Comparison of ENCODE assay signal across 8 cellular contexts in genomic region chrX:153469811-153470410, GRCh38. TPM values are rescaled to one million over a fixed set of nuclear protein-coding genes. Genes with fewer than 3 reads are reported as not detected.
A peak's percentile ranks its signal among the peaks of the same experiment; 100 is the strongest.
DNase-seq lines count a peak whose midpoint lies in the region; ATAC-seq and TF ChIP-seq lines count a peak whose summit lies in the region.

No MANE protein-coding gene starts in this region.

- H3K36me3 Mint-ChIP-seq in dendritic cell treated with granulocyte-macrophage colony-stimulating factor and Interleukin-4, amounts not matched to agents 40 ng/mL and 50 ng/mL, for 4 days (ENCODE audit: low read depth), result peaks cover 38% of the 10 kb centered on the region

- peaks cover 39% of the 10 kb centered on the region for H3K27me3 ChIP-seq in BLaER1

- peak overlapping the region; percentile 79 for H3K27ac ChIP-seq in BLaER1
- peak overlapping the region; percentile 90 for H3K27ac ChIP-seq in RWPE1
- peak overlapping the region; percentile 17 for H3K27ac ChIP-seq in substantia nigra (ENCODE audit: low read depth, low read length, poor library complexity, severe bottlenecking)

- peaks cover 35% of the 10 kb centered on the region for H3K36me3 ChIP-seq in BLaER1

- no peaks in the 10 kb centered on the region for H3K9me3 ChIP-seq in BLaER1

- H3K9ac ChIP-seq in BLaER1, result peak overlapping the region; percentile 79

- POLR2A ChIA-PET in RWPE1 (lab: Yijun Ruan, JAX; ENCODE audit: low non-redundant PET), result no interaction called here

- H3K4me3 Mint-ChIP-seq in dendritic cell treated with granulocyte-macrophage colony-stimulating factor and Interleukin-4, amounts not matched to agents 40 ng/mL and 50 ng/mL, for 4 days, result peak overlapping the region; percentile 78

- H3K4me1 ChIP-seq in BLaER1, result peaks cover 42% of the 10 kb centered on the region

- DNase-seq in RWPE1 (ENCODE audit: low spot score) (no peak), lung microvascular endothelial cell (ENCODE audit: low read depth in 2 of 2) (peak; percentile 39 to 47), substantia nigra (lab: John Stamatoyannopoulos, UW) (peak in 6 of 49 donors; percentile 40 to 64 (median 46)), activated gamma-delta T cell treated with Interleukin-2 at 50 U/mL for 16 hours (no peak)

- H3K4me1 Mint-ChIP-seq in dendritic cell treated with granulocyte-macrophage colony-stimulating factor and Interleukin-4, amounts not matched to agents 40 ng/mL and 50 ng/mL, for 4 days (ENCODE audit: low read depth), result peaks cover 16% of the 10 kb centered on the region

- H3K4me2 ChIP-seq in BLaER1, result peak overlapping the region; percentile 80

- CTCF ChIA-PET in RWPE1 (lab: Yijun Ruan, JAX), result interaction anchor here (0.6 to 1.8 kb wide), 6 partner anchors 22 to 167 kb away, joined by 3 to 13 read pairs (median 4); no protein-coding TSS in a partner anchor

- peak; percentile 34 for ATAC-seq in GM18868 (IDR thresholded peaks at IDR 0.05; ENCODE audit: unreplicated experiment)
- peak; percentile 24 for ATAC-seq in HG03060 (IDR thresholded peaks at IDR 0.05; ENCODE audit: low read depth, unreplicated experiment)

- intact Hi-C loops in dendritic cell treated with granulocyte-macrophage colony-stimulating factor and Interleukin-4, amounts not matched to agents 40 ng/mL and 50 ng/mL, for 4 days (cut with micrococcal nuclease), result loop anchor here (2.0 kb wide), 1 partner anchor 37 kb away; no protein-coding TSS in a partner anchor

- TF ChIP-seq CTCF in RWPE1 (conservative IDR thresholded peaks at IDR 0.05; ENCODE audit: low read depth), result no peak

- H4K20me1 ChIP-seq in BLaER1, result peaks cover 49% of the 10 kb centered on the region

- H3K27ac Mint-ChIP-seq in dendritic cell treated with granulocyte-macrophage colony-stimulating factor and Interleukin-4, amounts not matched to agents 40 ng/mL and 50 ng/mL, for 4 days, result peak overlapping the region; percentile 75

- H3K4me3 ChIP-seq in BLaER1, result peak overlapping the region; percentile 76

- peaks cover 8% of the 10 kb centered on the region for H3K27me3 Mint-ChIP-seq in dendritic cell treated with granulocyte-macrophage colony-stimulating factor and Interleukin-4, amounts not matched to agents 40 ng/mL and 50 ng/mL, for 4 days

- H3K9me3 Mint-ChIP-seq in dendritic cell treated with granulocyte-macrophage colony-stimulating factor and Interleukin-4, amounts not matched to agents 40 ng/mL and 50 ng/mL, for 4 days, result no peaks in the 10 kb centered on the region

RNA-seq across cellular contexts. Expression of gene HAUS7, which starts 0.5 kb away (rescaled TPM):
- total RNA-seq in lung microvascular endothelial cell, result 7.8 and 11.3 TPM in 2 replicates

RNA-seq across cellular contexts. Expression of gene TREX2, which starts 24.1 kb away (rescaled TPM):
- 4.4 and 7.7 TPM in 2 replicates for total RNA-seq in lung microvascular endothelial cell

RNA-seq across cellular contexts. Expression of gene BGN, which starts 24.9 kb away (rescaled TPM):
- 15.3 TPM in 2 replicates for total RNA-seq in lung microvascular endothelial cell

RNA-seq across cellular contexts. Expression of gene ATP2B3, which starts 47.5 kb away (rescaled TPM):
- total RNA-seq in lung microvascular endothelial cell, result not detected in 2 replicates

RNA-seq across cellular contexts. Expression of gene ZFP92, which starts 58.6 kb away (rescaled TPM):
- total RNA-seq in lung microvascular endothelial cell, result 0.20 and 0.22 TPM in 2 replicates

Comparison
In these comparisons a context has a peak if more than half of its experiments do, and no peak if none do; other contexts are left out.
1. H3K27ac ChIP-seq: peak in every context shown above with its lines; median percentile 90 in RWPE1; 79 in BLaER1; 17 in substantia nigra.
2. DNase-seq: peak in lung microvascular endothelial cell (2 of 2); none in RWPE1 (single experiment) and activated gamma-delta T cell treated with Interleukin-2 at 50 U/mL for 16 hours (single experiment).